16 cellular contexts compared by ENCODE assay signal in genomic region chr2:159123786-159124185, GRCh38.
DNase-seq lines count a peak whose midpoint lies in the region; ATAC-seq, FAIRE-seq and TF ChIP-seq lines count a peak whose summit lies in the region.
"Had no signal": no experiment of that assay in that cellular context is flagged by ENCODE, and none has a peak within 500 bp of the region (broad histone marks: within the 10 kb centered on the region; RNA-seq: fewer than 3 reads in every experiment).

No MANE protein-coding gene starts in this region.

- H3K56ac ChIP-seq in IMR-90 (ENCODE audit: extremely low read depth, insufficient read depth, low read length), result no peak overlapping the region

- H2AFZ ChIP-seq in IMR-90 (replicated peaks; ENCODE audit: low read length, poor library complexity), result no peak overlapping the region

- POLR2A ChIA-PET in CD4-positive, alpha-beta T cell (lab: Charles Lee), result interaction anchor here (1.0 to 1.7 kb wide), 3 partner anchors 17 to 589 kb away, joined by 3 to 5 read pairs (median 4); partner anchors contain the start of gene MARCHF7
- POLR2A ChIA-PET in IMR-90 (lab: Charles Lee; ENCODE audit: unreplicated experiment), result interaction anchor here (0.6 kb wide), 1 partner anchor 54 kb away, joined by 4 read pairs; no protein-coding TSS in a partner anchor

- no peak for ATAC-seq in CD4-positive, alpha-beta T cell (ENCODE audit: poor library complexity)
- ATAC-seq in IMR-90 (ENCODE audit: low read depth), result no peak
- ATAC-seq in HG03196 (IDR thresholded peaks at IDR 0.05; ENCODE audit: unreplicated experiment), result no peak
- no peak for ATAC-seq in GM21786 (IDR thresholded peaks at IDR 0.05; ENCODE audit: unreplicated experiment)
- ATAC-seq in GM21737 (IDR thresholded peaks at IDR 0.05; ENCODE audit: unreplicated experiment), result no peak

- dilution Hi-C loops in IMR-90 (cut with HindIII; ENCODE audit: low sequenced_read_pairs, unreplicated experiment), result loop anchor here (25.0 kb wide), 1 partner anchor 211 kb away; no protein-coding TSS in a partner anchor

- H3K27me3 ChIP-seq in CD4-positive, alpha-beta T cell (ENCODE audit: control insufficient read depth, insufficient read depth, low read length), result no peaks in the 10 kb centered on the region
- no peaks in the 10 kb centered on the region for H3K27me3 ChIP-seq in IMR-90 (ENCODE audit: control insufficient read depth, insufficient read depth, low read length)
- no peaks in the 10 kb centered on the region for H3K27me3 ChIP-seq in esophagus (ENCODE audit: control insufficient read depth in 1 of 2, insufficient read depth in 2 of 2, low read length in 2 of 2)
- no peaks in the 10 kb centered on the region for H3K27me3 ChIP-seq in sigmoid colon

- H3K4me3 Mint-ChIP-seq in CD4-positive, alpha-beta T cell, result no peak overlapping the region

- DNase-seq in CD4-positive, alpha-beta T cell, result no peak
- DNase-seq in IMR-90, result no peak
- DNase-seq in sigmoid colon, result no peak
- no peak for DNase-seq in frontal cortex (ENCODE audit: low spot score in 2 of 2)
- DNase-seq: activated CD4-positive, CD25-positive, alpha-beta regulatory T cell; activated T-cell treated with anti-CD3 and anti-CD28 coated beads, Interleukin-2, amount 50 U/mL, for 1 hour; NCI-H1436; NCI-H524 treated with DMSO at 0.1 percent for 48 hours; SHP77 treated with DMSO at 0.1 percent for 48 hours had no signal

- H3K4me1 ChIP-seq in IMR-90 (ENCODE audit: control insufficient read depth, insufficient read depth, low read length) (peaks cover 25% of the 10 kb centered on the region), esophagus (ENCODE audit: control insufficient read depth in 2 of 2, insufficient read depth in 2 of 2, low read length in 1 of 2) (peaks cover 7 to 11% of the 10 kb centered on the region in 2 donors), sigmoid colon (peaks cover 0 to 57% (median 44%) of the 10 kb centered on the region in 4 donors)

- no peaks in the 10 kb centered on the region for H3K36me3 Mint-ChIP-seq in CD4-positive, alpha-beta T cell (ENCODE audit: low read depth)

- H3K14ac ChIP-seq in IMR-90 (replicated peaks; ENCODE audit: low read depth, low read length), result peak overlapping the region; percentile 34

- H3K4me2 ChIP-seq in IMR-90 (ENCODE audit: low read depth, low read length), result no peak overlapping the region

- peak overlapping the region; percentile 57 for H3K18ac ChIP-seq in IMR-90 (ENCODE audit: low read depth, low read length)

- H2AK9ac ChIP-seq in IMR-90 (replicated peaks; ENCODE audit: low read depth, low read length, poor library complexity), result peak overlapping the region; percentile 67

- H2BK120ac ChIP-seq in IMR-90 (ENCODE audit: low read depth, low read length), result peak overlapping the region; percentile 68

- H3K4me1 Mint-ChIP-seq in CD4-positive, alpha-beta T cell (ENCODE audit: low read depth), result peaks cover 23% of the 10 kb centered on the region

- H3K9me1 ChIP-seq in IMR-90 (ENCODE audit: insufficient read depth, low read length), result peaks cover 24% of the 10 kb centered on the region

- peaks cover 23 to 48% of the 10 kb centered on the region in 2 experiments for H3K79me1 ChIP-seq in IMR-90 (ENCODE audit: low read depth in 1 of 2, low read length in 2 of 2)

- intact Hi-C loops in CD4-positive, alpha-beta T cell (cut with DNase I, micrococcal nuclease), result no loop called here
- intact Hi-C loops in IMR-90 (cut with micrococcal nuclease), result no loop called here
- intact Hi-C loops in sigmoid colon (cut with DNase I), result no loop called here

- WGBS in IMR-90 (ENCODE audit: extremely low coverage in 2 of 2, insufficient read length in 1 of 2), 2 experiments, result 100% methylated on average over 3 of the region's 9 CpGs; no CpG with 5 or more reads in 1 of the 2 experiments
- WGBS in esophagus, 2 donors, result 87 to 90% methylated on average over 9 of the region's 9 CpGs
- WGBS in sigmoid colon, 2 donors, result 83 to 88% methylated on average over 9 of the region's 9 CpGs

- H4K8ac ChIP-seq in IMR-90 (ENCODE audit: low read depth in 2 of 2, low read length in 2 of 2), result peak overlapping the region; percentile 73 to 74; a peak in 2 of 4 replicates

- peak overlapping the region; percentile 81 for H3K27ac Mint-ChIP-seq in CD4-positive, alpha-beta T cell

- no TSS peak for BruUV-seq in IMR-90 (replicated peaks; lab: Mats Ljungman, UMichigan)

- no peak for TF ChIP-seq EP300 in sigmoid colon (IDR thresholded peaks at IDR 0.05)

- no peaks in the 10 kb centered on the region for H3K36me3 ChIP-seq in IMR-90 (ENCODE audit: control insufficient read depth, insufficient read depth, low read length)
- H3K36me3 ChIP-seq in esophagus (ENCODE audit: control insufficient read depth in 2 of 2, insufficient read depth in 2 of 2, low read length in 1 of 2), result no peaks in the 10 kb centered on the region
- H3K36me3 ChIP-seq in sigmoid colon, result no peaks in the 10 kb centered on the region
- H3K36me3 ChIP-seq: prostate gland had no signal

- no peaks in the 10 kb centered on the region for H3K27me3 Mint-ChIP-seq in CD4-positive, alpha-beta T cell

- H4K91ac ChIP-seq in IMR-90 (ENCODE audit: insufficient read depth, low read depth, low read length), result peak overlapping the region; percentile 73

- peak overlapping the region; percentile 79 for H3K4ac ChIP-seq in IMR-90 (ENCODE audit: low read depth, low read length)

- TF ChIP-seq POLR2A in IMR-90 (IDR thresholded peaks at IDR 0.05; ENCODE audit: low read depth, low read length) (no peak), sigmoid colon (IDR thresholded peaks at IDR 0.05) (no peak)

- H3K27ac ChIP-seq in CD4-positive, alpha-beta T cell (ENCODE audit: low read depth, low read length), result no peak overlapping the region
- H3K27ac ChIP-seq in IMR-90 (ENCODE audit: insufficient read depth, low read length) (peak overlapping the region; percentile 44), esophagus (ENCODE audit: low read depth in 2 of 2, low read length in 1 of 2) (peak overlapping the region; percentile 72 to 91), sigmoid colon (peak overlapping the region in 3 of 4 donors; percentile 70 to 83 (median 73))

- H3K23ac ChIP-seq in IMR-90 (ENCODE audit: low read depth, low read length), result no peak overlapping the region

- H4K5ac ChIP-seq in IMR-90 (ENCODE audit: low read depth, low read length), result peak overlapping the region; percentile 67; the same call in 1 of the 2 replicates

- in situ Hi-C loops in IMR-90 (cut with MboI; ENCODE audit: low sequenced_read_pairs), result loop anchor here (5.0 kb wide), 1 partner anchor 216 kb away; no protein-coding TSS in a partner anchor

- H4K20me1 ChIP-seq in IMR-90 (ENCODE audit: insufficient read depth, low read length), result no peaks in the 10 kb centered on the region

- peak overlapping the region; percentile 66 for H2BK5ac ChIP-seq in IMR-90 (ENCODE audit: low read depth, low read length, poor library complexity, severe bottlenecking)

- 0 out of 2 replicates have a peak overlapping the region, but pooled peaks have one; percentile 9 for H2BK20ac ChIP-seq in IMR-90 (ENCODE audit: low read depth, low read length)

- H3K4me3 ChIP-seq in IMR-90 (ENCODE audit: insufficient read depth, low read depth, low read length) (no peak overlapping the region), esophagus (ENCODE audit: low read depth in 1 of 2, low read length in 2 of 2) (no peak overlapping the region), sigmoid colon (no peak overlapping the region)
- H3K4me3 ChIP-seq: lung, prostate gland had no signal

- H3K9ac ChIP-seq in IMR-90 (ENCODE audit: low read depth, low read length), result no peak overlapping the region

- no peak for FAIRE-seq in frontal cortex (lab: Jason Lieb, UNC)
- FAIRE-seq: endometrium had no signal

- no peak for TF ChIP-seq CTCF in CD4-positive, alpha-beta T cell (IDR thresholded peaks at IDR 0.05)
- TF ChIP-seq CTCF in IMR-90 (conservative IDR thresholded peaks at IDR 0.05; ENCODE audit: low read depth, low read length) (no peak), sigmoid colon (IDR thresholded peaks at IDR 0.05) (no peak)

- H3K9me3 ChIP-seq in CD4-positive, alpha-beta T cell (ENCODE audit: control insufficient read depth, low read length), result no peaks in the 10 kb centered on the region
- H3K9me3 ChIP-seq in IMR-90 (ENCODE audit: control insufficient read depth, insufficient read depth, low read length), result no peaks in the 10 kb centered on the region
- no peaks in the 10 kb centered on the region for H3K9me3 ChIP-seq in esophagus (ENCODE audit: control insufficient read depth in 2 of 2, insufficient read depth in 1 of 2, low read depth in 1 of 2, low read length in 1 of 2)
- H3K9me3 ChIP-seq in sigmoid colon, result no peaks in the 10 kb centered on the region
- H3K9me3 ChIP-seq: prostate gland had no signal

- peak overlapping the region; percentile 61; the same call in 2 of the 3 replicates for H2BK15ac ChIP-seq in IMR-90 (ENCODE audit: low read depth, low read length)

- TF ChIP-seq RAD21 in IMR-90 (IDR thresholded peaks at IDR 0.05; ENCODE audit: low read length), result no peak

- peak overlapping the region; percentile 95 for H2AK5ac ChIP-seq in IMR-90 (ENCODE audit: low read depth, low read length)

- CTCF ChIA-PET in CD4-positive, alpha-beta T cell (lab: Charles Lee), result no interaction called here
- CTCF ChIA-PET in IMR-90 (lab: Yijun Ruan, JAX), result interaction anchor here (1.3 kb wide), 1 partner anchor 10 kb away, joined by 4 read pairs; no protein-coding TSS in a partner anchor

- no peaks in the 10 kb centered on the region for H3K9me3 Mint-ChIP-seq in CD4-positive, alpha-beta T cell

TF ChIP-seq in IMR-90, 13 proteins besides CTCF, POLR2A, EP300 and RAD21 (continues in another document):
- TF ChIP-seq MAZ (IDR thresholded peaks at IDR 0.05; ENCODE audit: borderline replicate concordance, low read depth, low read length), result no peak
- TF ChIP-seq BHLHE40 (IDR thresholded peaks at IDR 0.05; ENCODE audit: low read depth, low read length), result no peak
- no peak for TF ChIP-seq RFX5 (IDR thresholded peaks at IDR 0.05; ENCODE audit: low read depth, low read length)
- no peak for TF ChIP-seq SMC3 (IDR thresholded peaks at IDR 0.05; ENCODE audit: low read depth, low read length)
- no peak for TF ChIP-seq ELK1 (IDR thresholded peaks at IDR 0.05; ENCODE audit: borderline replicate concordance, low read depth, low read length)
- TF ChIP-seq CHD1 (IDR thresholded peaks at IDR 0.05; ENCODE audit: low read depth, low read length), result no peak
- TF ChIP-seq MAFK (IDR thresholded peaks at IDR 0.05; ENCODE audit: low read depth, low read length), result no peak
- TF ChIP-seq RCOR1 (IDR thresholded peaks at IDR 0.05; ENCODE audit: insufficient replicate concordance, low read length), result no peak
- no peak for TF ChIP-seq FOS (IDR thresholded peaks at IDR 0.05; ENCODE audit: low read depth, low read length)
- TF ChIP-seq CEBPB (IDR thresholded peaks at IDR 0.05; ENCODE audit: low read depth, low read length), result no peak
